8 cellular contexts compared by ENCODE assay signal in the genomic region with DNA sequence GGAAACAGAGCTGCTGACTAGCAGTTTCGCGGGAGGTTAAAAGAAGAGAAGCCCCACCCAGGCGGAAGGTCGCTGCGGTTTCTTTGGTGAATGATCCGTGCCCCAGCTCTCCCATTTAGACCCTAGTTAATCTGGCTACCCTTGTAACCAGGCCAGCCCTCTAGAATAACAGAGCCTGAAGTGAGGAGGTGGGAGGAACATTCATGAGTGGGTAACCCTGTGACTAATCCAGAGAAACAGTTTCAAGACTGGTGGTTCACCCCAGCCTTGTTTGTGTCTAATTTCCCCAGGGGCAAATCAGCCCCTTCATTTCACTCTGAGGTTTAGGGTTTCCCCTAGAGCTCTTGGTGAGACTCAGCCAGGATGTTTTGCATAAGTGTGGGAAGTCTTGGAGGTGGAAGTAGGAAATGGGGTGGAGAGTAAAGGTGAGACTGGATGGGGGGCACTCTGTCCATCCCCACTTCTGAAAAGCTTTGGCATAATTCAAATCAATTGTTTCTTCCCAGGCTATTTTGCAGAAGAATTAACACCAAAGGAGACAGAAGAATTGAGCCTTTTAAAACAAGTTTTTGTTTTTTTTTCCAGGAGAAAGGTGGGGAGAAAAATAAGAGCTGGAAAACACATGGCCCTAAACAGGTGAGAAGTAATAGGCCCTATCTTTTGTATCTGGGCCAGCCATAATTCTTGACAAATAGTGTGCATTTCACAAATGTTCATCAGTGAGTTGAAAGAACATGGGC.
DNase-seq lines count a peak whose midpoint lies in the region; ATAC-seq and TF ChIP-seq lines count a peak whose summit lies in the region.

No MANE protein-coding gene starts in this region.

- H3K9me3 ChIP-seq in DND-41 (ENCODE audit: insufficient read depth, low read length, severe bottlenecking) (peaks cover 10% of the 10 kb centered on the region), transverse colon (no peaks in the 10 kb centered on the region)

- ATAC-seq in DND-41 (ENCODE audit: insufficient read depth, low read depth): peak; percentile 53
- ATAC-seq in GM21526 (IDR thresholded peaks at IDR 0.05; ENCODE audit: low FRiP score, unreplicated experiment): peak; percentile 70
- peak; percentile 76 for ATAC-seq in activated CD8-positive, alpha-beta T cell treated with anti-CD3 and anti-CD28 coated beads, Interleukin-2, amount 10 ng/mL, durations not matched to agents 7 days and 5 days

- no peaks in the 10 kb centered on the region for H3K79me2 ChIP-seq in DND-41 (ENCODE audit: insufficient read depth, low read length)

- peaks cover 39% of the 10 kb centered on the region for H3K9me3 Mint-ChIP-seq in activated CD8-positive, alpha-beta T cell treated with anti-CD3 and anti-CD28 coated beads, Interleukin-2, amount 10 ng/mL, durations not matched to agents 7 days and 5 days (ENCODE audit: insufficient read depth)

- 78% methylated on average over 6 of the region's 6 CpGs; no CpG with 5 or more reads in 1 of the 2 donors for WGBS in transverse colon (ENCODE audit: low coverage in 1 of 2), 2 donors

- CTCF ChIA-PET in activated CD8-positive, alpha-beta T cell treated with anti-CD3 and anti-CD28 coated beads, Interleukin-2, amount 10 ng/mL, durations not matched to agents 7 days and 5 days (lab: Charles Lee): interaction anchor here (0.6 to 5.3 kb wide), 13 partner anchors 12 to 344 kb away, joined by 3 to 44 read pairs (median 3); no protein-coding TSS in a partner anchor

- no peak overlapping the region for H2AFZ ChIP-seq in DND-41 (ENCODE audit: low read depth, low read length)

- peaks cover 5% of the 10 kb centered on the region for H3K27me3 Mint-ChIP-seq in activated CD8-positive, alpha-beta T cell treated with anti-CD3 and anti-CD28 coated beads, Interleukin-2, amount 10 ng/mL, durations not matched to agents 7 days and 5 days (ENCODE audit: low read depth)

- H3K27me3 ChIP-seq in DND-41 (ENCODE audit: insufficient read depth, low read length, poor library complexity): peaks cover 8% of the 10 kb centered on the region
- H3K27me3 ChIP-seq in transverse colon: no peaks in the 10 kb centered on the region

- H3K4me1 Mint-ChIP-seq in activated CD8-positive, alpha-beta T cell treated with anti-CD3 and anti-CD28 coated beads, Interleukin-2, amount 10 ng/mL, durations not matched to agents 7 days and 5 days (ENCODE audit: low read depth): peaks cover 86% of the 10 kb centered on the region

- in situ Hi-C loops in transverse colon (cut with MboI; ENCODE audit: low pct_ligation_motif_present in 1 of 4, low pct_unique_long_range_greater_than_20kb in 1 of 4, low sequenced_read_pairs in 3 of 4): no loop called here

- H3K36me3 ChIP-seq in DND-41 (ENCODE audit: insufficient read depth, low read length) (no peaks in the 10 kb centered on the region), transverse colon (no peaks in the 10 kb centered on the region)

- H3K4me2 ChIP-seq in DND-41 (ENCODE audit: insufficient read depth, low read length): no peak overlapping the region; the same call in 1 of the 2 replicates

- intact Hi-C loops in transverse colon (cut with DNase I; ENCODE audit: low total_unique reads): no loop called here

- no peak overlapping the region for H3K4me3 ChIP-seq in DND-41 (ENCODE audit: low read depth in 1 of 2, low read length in 2 of 2)
- H3K4me3 ChIP-seq in transverse colon: no peak overlapping the region

- no peak for TF ChIP-seq POLR2A in transverse colon (IDR thresholded peaks at IDR 0.05)

- no peak for TF ChIP-seq EP300 in transverse colon (IDR thresholded peaks at IDR 0.05; ENCODE audit: low read depth)

- DNase-seq in DND-41 (peak; percentile 62), KG1 (lab: John Stamatoyannopoulos, UW) (peak; percentile 44), islet precursor cell (peak; percentile 67), transverse colon (peak; percentile 46), NCI-H524 (lab: John Stamatoyannopoulos, UW) (no peak), mesenteric fat pad (ENCODE audit: low spot score) (no peak)
- peak; percentile 93 for DNase-seq in activated CD8-positive, alpha-beta T cell treated with anti-CD3 and anti-CD28 coated beads, Interleukin-2, amount 10 ng/mL, durations not matched to agents 7 days and 5 days

- H3K27ac ChIP-seq in DND-41 (ENCODE audit: low read length) (no peak overlapping the region), transverse colon (no peak overlapping the region)

- peak overlapping the region; percentile 76 for H3K27ac Mint-ChIP-seq in activated CD8-positive, alpha-beta T cell treated with anti-CD3 and anti-CD28 coated beads, Interleukin-2, amount 10 ng/mL, durations not matched to agents 7 days and 5 days

- H3K4me3 Mint-ChIP-seq in activated CD8-positive, alpha-beta T cell treated with anti-CD3 and anti-CD28 coated beads, Interleukin-2, amount 10 ng/mL, durations not matched to agents 7 days and 5 days: peak overlapping the region; percentile 51

- H3K9ac ChIP-seq in DND-41 (ENCODE audit: low read depth, low read length): no peak overlapping the region

- H3K4me1 ChIP-seq in DND-41 (ENCODE audit: insufficient read depth, low read length): peaks cover 50% of the 10 kb centered on the region
- H3K4me1 ChIP-seq in transverse colon: peaks cover 6 to 14% (median 8%) of the 10 kb centered on the region in 4 donors

- POLR2A ChIA-PET in activated CD8-positive, alpha-beta T cell treated with anti-CD3 and anti-CD28 coated beads, Interleukin-2, amount 10 ng/mL, durations not matched to agents 7 days and 5 days (lab: Charles Lee): interaction anchor here (0.7 to 3.2 kb wide), 8 partner anchors 12 to 737 kb away, joined by 3 to 11 read pairs (median 4); a partner anchor contains a TSS

- TF ChIP-seq CTCF in DND-41 (IDR thresholded peaks at IDR 0.05; ENCODE audit: borderline replicate concordance, extremely low read depth, low read length, poor library complexity, severe bottlenecking): no peak
- TF ChIP-seq CTCF in transverse colon (IDR thresholded peaks at IDR 0.05): no peak

- H4K20me1 ChIP-seq in DND-41 (ENCODE audit: insufficient read depth, low read length): peaks cover 17% of the 10 kb centered on the region

- peaks cover 46% of the 10 kb centered on the region for H3K36me3 Mint-ChIP-seq in activated CD8-positive, alpha-beta T cell treated with anti-CD3 and anti-CD28 coated beads, Interleukin-2, amount 10 ng/mL, durations not matched to agents 7 days and 5 days (ENCODE audit: low read depth)

Comparison
In these comparisons a context has a peak if more than half of its experiments do, and no peak if none do; other contexts are left out.
1. DNase-seq: peak in DND-41 (single experiment), KG1 (single experiment), activated CD8-positive, alpha-beta T cell treated with anti-CD3 and anti-CD28 coated beads, Interleukin-2, amount 10 ng/mL, durations not matched to agents 7 days and 5 days (single experiment), islet precursor cell (single experiment) and transverse colon (single experiment); none in NCI-H524 (0 of 2) and mesenteric fat pad (single experiment).
2. Peak in every context shown above with its lines, with median percentiles within 50 percentile points of each other: ATAC-seq.